Comparison of ENCODE assay signal across 18 cellular contexts in the genomic region with DNA sequence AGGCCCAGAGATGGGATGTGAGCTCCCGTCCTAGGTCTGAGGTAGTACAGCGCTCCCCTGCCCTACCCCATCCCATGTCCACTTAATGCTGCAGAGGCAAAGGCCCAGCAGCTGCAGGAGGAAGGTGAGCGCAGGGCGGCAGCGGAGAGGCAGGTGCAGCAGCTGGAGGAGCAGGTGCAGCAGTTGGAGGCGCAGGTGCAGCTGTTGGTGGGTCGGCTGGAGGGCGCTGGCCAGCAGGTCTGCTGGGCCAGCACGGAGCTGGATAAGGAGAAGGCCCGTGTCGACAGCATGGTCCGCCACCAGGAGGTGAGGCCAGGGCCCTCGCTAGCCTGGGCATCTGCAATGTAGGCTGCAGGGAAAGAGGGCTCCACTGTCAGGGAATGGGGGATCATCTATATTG. TPM values are rescaled to one million over a fixed set of nuclear protein-coding genes. Genes with fewer than 3 reads are reported as not detected.
DNase-seq lines count a peak whose midpoint lies in the region; ATAC-seq and TF ChIP-seq lines count a peak whose summit lies in the region.
"Had no signal": no experiment of that assay in that cellular context is flagged by ENCODE, and none has a peak within 500 bp of the region (broad histone marks: within the 10 kb centered on the region; RNA-seq: fewer than 3 reads in every experiment).

No MANE protein-coding gene starts in this region.

- H3K27ac Mint-ChIP-seq in GM23338 (peak overlapping the region; percentile 51; the same call in 1 of the 2 replicates), WTC11 (no peak overlapping the region)
- no peak overlapping the region for H3K27ac Mint-ChIP-seq in activated CD8-positive, alpha-beta T cell treated with anti-CD3 and anti-CD28 coated beads, Interleukin-2, amount 10 ng/mL, durations not matched to agents 7 days and 5 days

- H3K36me3 ChIP-seq in GM23338 (ENCODE audit: insufficient read depth): no peaks in the 10 kb centered on the region
- peaks cover 8 to 9% of the 10 kb centered on the region in 2 donors for H3K36me3 ChIP-seq in neuronal stem cell (replicated peaks in 1 of 2; ENCODE audit: control insufficient read depth in 2 of 2, insufficient read depth in 2 of 2, low read length in 2 of 2)
- H3K36me3 ChIP-seq in H7 (replicated peaks; ENCODE audit: control insufficient read depth, insufficient read depth, low read length): 0 out of 2 replicates have a peak, but pooled peaks cover 1% of the 10 kb centered on the region

- H3K4me1 Mint-ChIP-seq in GM23338 (peaks cover 5% of the 10 kb centered on the region), WTC11 (0 out of 2 replicates have a peak, but pooled peaks cover 3% of the 10 kb centered on the region)
- no peaks in the 10 kb centered on the region for H3K4me1 Mint-ChIP-seq in activated CD8-positive, alpha-beta T cell treated with anti-CD3 and anti-CD28 coated beads, Interleukin-2, amount 10 ng/mL, durations not matched to agents 7 days and 5 days (ENCODE audit: low read depth)

- no peak overlapping the region for H2BK5ac ChIP-seq in neuronal stem cell (ENCODE audit: low read length)

- no peak overlapping the region for H3K9ac ChIP-seq in neuronal stem cell (ENCODE audit: low read depth, low read length, poor library complexity)
- H3K9ac ChIP-seq: SK-N-SH had no signal

- H3K4ac ChIP-seq in neuronal stem cell (ENCODE audit: low read length): no peak overlapping the region

- H3K14ac ChIP-seq in neuronal stem cell (ENCODE audit: low read length): peak overlapping the region; percentile 77

- H3K27me3 Mint-ChIP-seq in GM23338 (ENCODE audit: insufficient read depth, low read depth, poor library complexity): peaks cover 15% of the 10 kb centered on the region
- H3K27me3 Mint-ChIP-seq in WTC11 (ENCODE audit: low read depth): no peaks in the 10 kb centered on the region
- H3K27me3 Mint-ChIP-seq in activated CD8-positive, alpha-beta T cell treated with anti-CD3 and anti-CD28 coated beads, Interleukin-2, amount 10 ng/mL, durations not matched to agents 7 days and 5 days (ENCODE audit: low read depth): no peaks in the 10 kb centered on the region

- H3K4me3 ChIP-seq in GM23338 (no peak overlapping the region), neuronal stem cell (ENCODE audit: low read length in 2 of 2) (no peak overlapping the region), H7 (ENCODE audit: insufficient read depth, low read depth, low read length) (no peak overlapping the region)
- H3K4me3 ChIP-seq: A549 had no signal

- H2BK12ac ChIP-seq in neuronal stem cell (ENCODE audit: low read length): peak overlapping the region; percentile 23

- peak overlapping the region; percentile 14 for H4K91ac ChIP-seq in neuronal stem cell (ENCODE audit: low read depth, low read length, poor library complexity)

- no peak overlapping the region for H4K8ac ChIP-seq in neuronal stem cell (ENCODE audit: low read depth, low read length)

- TF ChIP-seq CTCF in GM23338 (conservative IDR thresholded peaks at IDR 0.05; ENCODE audit: low read depth in 2 of 2) (no peak), WTC11 (IDR thresholded peaks at IDR 0.05) (no peak)

- H3K27ac ChIP-seq in GM23338 (ENCODE audit: low read depth) (no peak overlapping the region), neuronal stem cell (replicated peaks; ENCODE audit: low read length) (no peak overlapping the region)
- H3K27ac ChIP-seq: A549 had no signal

- CTCF ChIA-PET in WTC11 (lab: Charles Lee): interaction anchor here (0.9 to 1.6 kb wide), 3 partner anchors 15 to 53 kb away, joined by 3 to 4 read pairs (median 3); a partner anchor contains a TSS
- CTCF ChIA-PET in activated CD8-positive, alpha-beta T cell treated with anti-CD3 and anti-CD28 coated beads, Interleukin-2, amount 10 ng/mL, durations not matched to agents 7 days and 5 days (lab: Charles Lee): no interaction called here

- H3K9me3 ChIP-seq in neuronal stem cell (replicated peaks in 1 of 2; ENCODE audit: control insufficient read depth in 2 of 2, insufficient read depth in 1 of 2, low read depth in 1 of 2, low read length in 2 of 2): no peaks in the 10 kb centered on the region
- H3K9me3 ChIP-seq: A549, SK-N-SH had no signal

- H3K36me3 Mint-ChIP-seq in GM23338 (ENCODE audit: low read depth) (peaks cover 3% of the 10 kb centered on the region), WTC11 (no peaks in the 10 kb centered on the region)
- no peaks in the 10 kb centered on the region for H3K36me3 Mint-ChIP-seq in activated CD8-positive, alpha-beta T cell treated with anti-CD3 and anti-CD28 coated beads, Interleukin-2, amount 10 ng/mL, durations not matched to agents 7 days and 5 days (ENCODE audit: low read depth)

- H3K18ac ChIP-seq in neuronal stem cell (ENCODE audit: low read length): peak overlapping the region; percentile 23

- H3K79me2 ChIP-seq in GM23338 (replicated peaks; ENCODE audit: insufficient read depth): no peaks in the 10 kb centered on the region

- peak; percentile 47 for ATAC-seq in GM23338
- peak; percentile 33; the same call in 1 of the 2 replicates for ATAC-seq in WTC11
- no peak for ATAC-seq in activated CD8-positive, alpha-beta T cell treated with anti-CD3 and anti-CD28 coated beads, Interleukin-2, amount 10 ng/mL, durations not matched to agents 7 days and 5 days
- ATAC-seq in GM18870 (IDR thresholded peaks at IDR 0.05; ENCODE audit: unreplicated experiment): no peak
- ATAC-seq: PC-3 had no signal

- H3K4me3 Mint-ChIP-seq in GM23338: no peak overlapping the region
- no peak overlapping the region for H3K4me3 Mint-ChIP-seq in WTC11
- H3K4me3 Mint-ChIP-seq in activated CD8-positive, alpha-beta T cell treated with anti-CD3 and anti-CD28 coated beads, Interleukin-2, amount 10 ng/mL, durations not matched to agents 7 days and 5 days: no peak overlapping the region

- no peaks in the 10 kb centered on the region for H4K20me1 ChIP-seq in GM23338 (replicated peaks; ENCODE audit: insufficient read depth)

- no CpG with 5 or more reads among the region's 13 CpGs for WGBS in neuronal stem cell (ENCODE audit: extremely low coverage in 2 of 2, insufficient read length in 2 of 2, insufficient replicate concordance in 1 of 2), 2 donors

- DNase-seq in NCI-H2171 treated with DMSO at 0.1 percent for 48 hours (lab: John Stamatoyannopoulos, UW): peak; percentile 22
- DNase-seq in NCI-H2171 (lab: John Stamatoyannopoulos, UW): no peak
- peak; percentile 32 for DNase-seq in GM23338 (ENCODE audit: low spot score)
- DNase-seq in WTC11 (ENCODE audit: low spot score): no peak
- DNase-seq in neuronal stem cell (ENCODE audit: low spot score): no peak
- DNase-seq in activated CD8-positive, alpha-beta T cell treated with anti-CD3 and anti-CD28 coated beads, Interleukin-2, amount 10 ng/mL, durations not matched to agents 7 days and 5 days: no peak
- no peak for DNase-seq in H7
- DNase-seq: HCEC 1CT, IMR-90, Kasumi-1, NCI-H1436, NCI-H2107, NCI-H446 treated with DMSO at 0.1 percent for 48 hours, PC-3, SK-N-SH, T-helper 1 cell had no signal

- no peak overlapping the region for H3K4me2 ChIP-seq in GM23338
- no peak overlapping the region for H3K4me2 ChIP-seq in neuronal stem cell (ENCODE audit: insufficient read depth, low read length, poor library complexity, severe bottlenecking)
- H3K4me2 ChIP-seq: A549, SK-N-SH had no signal

- no peak overlapping the region for H2AK5ac ChIP-seq in neuronal stem cell (ENCODE audit: low read depth, low read length)

- H2AFZ ChIP-seq in GM23338: no peak overlapping the region
- no peak overlapping the region for H2AFZ ChIP-seq in neuronal stem cell (ENCODE audit: low read length)

- no peaks in the 10 kb centered on the region for H3K9me2 ChIP-seq in GM23338 (ENCODE audit: insufficient read depth)
- H3K9me2 ChIP-seq: SK-N-SH had no signal

- no peak overlapping the region for H2BK15ac ChIP-seq in neuronal stem cell (ENCODE audit: low read length)

- H3K4me1 ChIP-seq in GM23338 (ENCODE audit: insufficient read depth) (no peaks in the 10 kb centered on the region), neuronal stem cell (ENCODE audit: control insufficient read depth in 2 of 2, insufficient read depth in 1 of 2, low read depth in 1 of 2, low read length in 2 of 2) (peaks cover 2 to 6% of the 10 kb centered on the region in 2 donors)
- H3K4me1 ChIP-seq: A549 had no signal

- no peak overlapping the region for H2BK120ac ChIP-seq in neuronal stem cell (ENCODE audit: low read depth, low read length)

- no peaks in the 10 kb centered on the region; the same call in 2 of the 3 replicates for H3K9me3 Mint-ChIP-seq in GM23338
- H3K9me3 Mint-ChIP-seq in WTC11: no peaks in the 10 kb centered on the region
- no peaks in the 10 kb centered on the region for H3K9me3 Mint-ChIP-seq in activated CD8-positive, alpha-beta T cell treated with anti-CD3 and anti-CD28 coated beads, Interleukin-2, amount 10 ng/mL, durations not matched to agents 7 days and 5 days (ENCODE audit: insufficient read depth)

- peak overlapping the region; percentile 38 for H3K23ac ChIP-seq in neuronal stem cell (ENCODE audit: low read depth, low read length, poor library complexity)

- peaks cover 2% of the 10 kb centered on the region for H3K79me1 ChIP-seq in neuronal stem cell (ENCODE audit: low read depth, low read length)

- H3K27me3 ChIP-seq in GM23338 (ENCODE audit: insufficient read depth): no peaks in the 10 kb centered on the region
- no peaks in the 10 kb centered on the region for H3K27me3 ChIP-seq in neuronal stem cell (ENCODE audit: control insufficient read depth in 3 of 3, insufficient read depth in 3 of 3, low read depth in 1 of 3, low read length in 3 of 3)
- H3K27me3 ChIP-seq in H7 (ENCODE audit: control insufficient read depth, insufficient read depth, low read length): no peaks in the 10 kb centered on the region

- H3F3A ChIP-seq in GM23338 (replicated peaks; ENCODE audit: low read depth): no peaks in the 10 kb centered on the region; the same call in 1 of the 2 replicates

- POLR2A ChIA-PET in WTC11 (lab: Charles Lee): interaction anchor here (0.6 to 1.2 kb wide), 3 partner anchors 9 to 45 kb away, joined by 3 read pairs; a partner anchor contains a TSS
- POLR2A ChIA-PET in activated CD8-positive, alpha-beta T cell treated with anti-CD3 and anti-CD28 coated beads, Interleukin-2, amount 10 ng/mL, durations not matched to agents 7 days and 5 days (lab: Charles Lee): no interaction called here

RNA-seq across cellular contexts. Expression of a gene that starts 15.2 kb away (rescaled TPM):
- 6.9 and 7.9 TPM in 2 replicates for total RNA-seq in GM23338 (2014; rRNA removed; shearing (Covaris generic))
- polyA plus RNA-seq in GM23338 (2016; fragmentation: Nextera tagmentation; extraction: Ambion mirVana): 3.7 and 3.8 TPM in 2 replicates
- total RNA-seq in WTC11 (2021): 3.8 to 6.5 TPM (median 4.2 TPM) in 3 replicates
- polyA plus RNA-seq in neuronal stem cell (2013, experiment 1 of 2): 4.8 TPM
- polyA plus RNA-seq in neuronal stem cell (2013, experiment 2 of 2): 4.9 TPM
- total RNA-seq in activated CD8-positive, alpha-beta T cell treated with anti-CD3 and anti-CD28 coated beads, Interleukin-2, amount 10 ng/mL, durations not matched to agents 7 days and 5 days: 1 to 10 TPM; 4.3 to 5.0 TPM
- 4.7 and 6.1 TPM in 2 replicates for total RNA-seq in H7 (2014; rRNA removed; shearing (Covaris generic))

RNA-seq across cellular contexts. Expression of a gene that starts 15.2 kb away (rescaled TPM):
- 12.4 and 13.9 TPM in 2 replicates for total RNA-seq in GM23338 (2014; rRNA removed; shearing (Covaris generic))
- polyA plus RNA-seq in GM23338 (2016; fragmentation: Nextera tagmentation; extraction: Ambion mirVana): 1.8 and 3.3 TPM in 2 replicates
- 25.4 to 28.6 TPM (median 27.6 TPM) in 3 replicates for total RNA-seq in WTC11 (2021)
- 9.1 TPM for polyA plus RNA-seq in neuronal stem cell (2013, experiment 1 of 2)
- 9.6 TPM for polyA plus RNA-seq in neuronal stem cell (2013, experiment 2 of 2)
- 10 to 100 TPM; 12.0 to 14.6 TPM for total RNA-seq in activated CD8-positive, alpha-beta T cell treated with anti-CD3 and anti-CD28 coated beads, Interleukin-2, amount 10 ng/mL, durations not matched to agents 7 days and 5 days
- 24.7 and 26.6 TPM in 2 replicates for total RNA-seq in H7 (2014; rRNA removed; shearing (Covaris generic))

RNA-seq across cellular contexts. Expression of a gene that starts 15.3 kb away (rescaled TPM):
- total RNA-seq in GM23338 (2014; rRNA removed; shearing (Covaris generic)): 108 and 170 TPM in 2 replicates
- polyA plus RNA-seq in GM23338 (2016; fragmentation: Nextera tagmentation; extraction: Ambion mirVana): 93.4 and 107 TPM in 2 replicates
- 214 to 272 TPM (median 227 TPM) in 3 replicates for total RNA-seq in WTC11 (2021)
- polyA plus RNA-seq in neuronal stem cell (2013, experiment 1 of 2): 131 TPM
- 132 TPM for polyA plus RNA-seq in neuronal stem cell (2013, experiment 2 of 2)
- total RNA-seq in activated CD8-positive, alpha-beta T cell treated with anti-CD3 and anti-CD28 coated beads, Interleukin-2, amount 10 ng/mL, durations not matched to agents 7 days and 5 days: 100 to 1,000 TPM; 211 to 246 TPM
- total RNA-seq in H7 (2014; rRNA removed; shearing (Covaris generic)): 70.1 and 97.1 TPM in 2 replicates

RNA-seq across cellular contexts. Expression of a gene that starts 24.8 kb away (rescaled TPM):
- total RNA-seq in GM23338 (2014; rRNA removed; shearing (Covaris generic)): 2.1 and 4.2 TPM in 2 replicates
- 2.2 and 2.5 TPM in 2 replicates for polyA plus RNA-seq in GM23338 (2016; fragmentation: Nextera tagmentation; extraction: Ambion mirVana)
- total RNA-seq in WTC11 (2021): 2.4 to 3.9 TPM (median 3.9 TPM) in 3 replicates
- polyA plus RNA-seq in neuronal stem cell (2013, experiment 1 of 2): 2.3 TPM
- 2.2 TPM for polyA plus RNA-seq in neuronal stem cell (2013, experiment 2 of 2)
- 10 to 100 TPM in 1 of 2 experiments, 1 to 10 TPM in 1; 9.7 to 13.1 TPM for total RNA-seq in activated CD8-positive, alpha-beta T cell treated with anti-CD3 and anti-CD28 coated beads, Interleukin-2, amount 10 ng/mL, durations not matched to agents 7 days and 5 days
- 1.7 and 4.2 TPM in 2 replicates for total RNA-seq in H7 (2014; rRNA removed; shearing (Covaris generic))

RNA-seq across cellular contexts. Expression of a gene that starts 45.2 kb away (rescaled TPM):
- 6.0 and 8.8 TPM in 2 replicates for total RNA-seq in GM23338 (2014; rRNA removed; shearing (Covaris generic))
- polyA plus RNA-seq in GM23338 (2016; fragmentation: Nextera tagmentation; extraction: Ambion mirVana): 3.3 and 4.2 TPM in 2 replicates
- 7.5 to 11.1 TPM (median 9.6 TPM) in 3 replicates for total RNA-seq in WTC11 (2021)
- 4.9 TPM for polyA plus RNA-seq in neuronal stem cell (2013, experiment 1 of 2)
- polyA plus RNA-seq in neuronal stem cell (2013, experiment 2 of 2): 4.8 TPM
- 10 to 100 TPM; 47.6 to 49.2 TPM for total RNA-seq in activated CD8-positive, alpha-beta T cell treated with anti-CD3 and anti-CD28 coated beads, Interleukin-2, amount 10 ng/mL, durations not matched to agents 7 days and 5 days
- total RNA-seq in H7 (2014; rRNA removed; shearing (Covaris generic)): 12.0 and 12.6 TPM in 2 replicates

Comparison
In these comparisons a context has a peak if more than half of its experiments do, and no peak if none do; other contexts are left out.
1. DNase-seq: peak in NCI-H2171 treated with DMSO at 0.1 percent for 48 hours (single experiment) and GM23338 (single experiment); none in NCI-H2171 (single experiment), WTC11 (single experiment), neuronal stem cell (single experiment), activated CD8-positive, alpha-beta T cell treated with anti-CD3 and anti-CD28 coated beads, Interleukin-2, amount 10 ng/mL, durations not matched to agents 7 days and 5 days (single experiment) and H7 (single experiment).
2. ATAC-seq: peak in GM23338 (single experiment) and WTC11 (single experiment); none in activated CD8-positive, alpha-beta T cell treated with anti-CD3 and anti-CD28 coated beads, Interleukin-2, amount 10 ng/mL, durations not matched to agents 7 days and 5 days (single experiment) and GM18870 (single experiment).